ENCODE assay signal across 2 cellular contexts in genomic region chr4:150534818-150535217, GRCh38.
TF ChIP-seq lines count a peak whose summit lies in the region.

No MANE protein-coding gene starts in this region.

TF ChIP-seq in K562, 482 proteins besides CTCF, POLR2A, EP300 and RAD21:
- TF ChIP-seq ZFP91 (CRISPR knock-in tag; IDR thresholded peaks at IDR 0.05) (no peak), ZNF174 (CRISPR knock-in tag; IDR thresholded peaks at IDR 0.05) (no peak), SRSF9 (IDR thresholded peaks at IDR 0.05; ENCODE audit: borderline replicate concordance, low read depth, low read length) (no peak), SIN3B (IDR thresholded peaks at IDR 0.05; ENCODE audit: low read depth) (no peak)
TF ChIP-seq in K562: peak in this region for 0.

TF ChIP-seq in H1, 55 proteins besides CTCF, POLR2A, EP300 and RAD21:
- TF ChIP-seq KDM5A (IDR thresholded peaks at IDR 0.05; ENCODE audit: low read length) (no peak), SUZ12 (IDR thresholded peaks at IDR 0.05; ENCODE audit: low read length) (no peak), KDM4A (IDR thresholded peaks at IDR 0.05; ENCODE audit: low read depth, low read length, severe bottlenecking) (no peak), SIRT6 (IDR thresholded peaks at IDR 0.05; ENCODE audit: low read length) (no peak), MAFK (IDR thresholded peaks at IDR 0.05; ENCODE audit: low read depth, low read length) (no peak), USF2 (IDR thresholded peaks at IDR 0.05; ENCODE audit: low read length) (no peak)
